In the genomic region with DNA sequence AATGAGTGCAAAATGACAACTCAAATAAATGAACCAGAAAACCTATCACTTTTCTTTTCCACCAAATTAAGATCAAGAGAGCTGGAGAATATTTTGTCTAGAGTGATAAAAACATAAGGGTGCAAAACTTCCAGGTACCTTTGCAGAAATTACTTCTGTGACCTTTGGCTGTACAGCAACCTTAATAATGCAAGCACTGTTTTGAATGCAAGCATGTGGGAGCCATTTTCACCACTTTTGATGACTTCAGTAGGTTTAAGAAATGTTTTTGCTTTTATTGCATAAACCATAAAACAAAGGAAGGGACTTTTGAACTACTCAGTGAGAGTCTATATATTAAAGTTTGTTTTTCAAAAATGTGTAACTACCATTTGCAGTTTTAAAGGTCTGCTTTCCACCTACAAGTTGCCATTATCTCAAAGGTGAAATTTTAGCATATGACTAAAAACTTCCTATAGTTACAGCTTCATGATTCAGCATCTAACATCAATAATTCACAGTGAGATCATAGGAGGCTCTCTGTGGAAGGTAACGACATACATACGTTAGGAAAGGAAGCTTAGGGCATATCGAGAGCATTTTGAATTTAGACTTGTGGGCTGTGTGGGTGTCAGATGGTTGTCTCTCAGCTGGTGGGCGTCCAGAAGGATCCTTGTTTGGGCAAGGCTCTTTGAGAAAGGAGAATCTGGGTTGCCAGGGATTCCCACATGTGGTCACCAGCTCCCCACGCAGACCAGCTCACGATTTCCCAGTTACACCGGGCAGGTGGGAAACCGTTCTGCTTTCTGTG, we compare ENCODE assay signal across 8 cellular contexts. TPM values are rescaled to one million over a fixed set of nuclear protein-coding genes. Genes with fewer than 3 reads are reported as not detected.
DNase-seq lines count a peak whose midpoint lies in the region; ATAC-seq, FAIRE-seq and TF ChIP-seq lines count a peak whose summit lies in the region.

No MANE protein-coding gene starts in this region.

- H3K9ac ChIP-seq in smooth muscle cell (ENCODE audit: low read depth): peak overlapping the region; percentile 84

- TF ChIP-seq CTCF in A549 (IDR thresholded peaks at IDR 0.05) (no peak), HEK293 (tag by site-specific recombination; IDR thresholded peaks at IDR 0.05) (no peak), fibroblast of the aortic adventitia (IDR thresholded peaks at IDR 0.05; ENCODE audit: insufficient read depth, low read length) (no peak), smooth muscle cell (IDR thresholded peaks at IDR 0.05; ENCODE audit: borderline replicate concordance, insufficient read depth, poor library complexity, severe bottlenecking) (no peak)

- ATAC-seq in A549 (no peak), GM21529 (IDR thresholded peaks at IDR 0.05; ENCODE audit: unreplicated experiment) (no peak), HG03354 (IDR thresholded peaks at IDR 0.05; ENCODE audit: poor library complexity, severe bottlenecking, unreplicated experiment) (no peak), HG03520 (IDR thresholded peaks at IDR 0.05; ENCODE audit: unreplicated experiment) (no peak)

- peaks cover 32% of the 10 kb centered on the region for H4K20me1 ChIP-seq in smooth muscle cell (ENCODE audit: low read depth)

- H3K9me3 ChIP-seq in A549 (no peaks in the 10 kb centered on the region), HEK293 (ENCODE audit: control insufficient read depth, insufficient read depth, low read depth, low read length) (no peaks in the 10 kb centered on the region), smooth muscle cell (replicated peaks; ENCODE audit: low read depth) (no peaks in the 10 kb centered on the region)

- no peak for TF ChIP-seq RAD21 in A549 (conservative IDR thresholded peaks at IDR 0.05 in 1 of 2, IDR thresholded peaks at IDR 0.05 in 1 of 2)

- POLR2A ChIA-PET in A549 (lab: Yijun Ruan, JAX): interaction anchor here (1.3 to 5.5 kb wide), 7 partner anchors 11 to 124 kb away, joined by 5 to 93 read pairs (median 9); no protein-coding TSS in a partner anchor
- POLR2A ChIA-PET in HEK293 (lab: Yijun Ruan, JAX): interaction anchor here (1.5 to 4.8 kb wide), 15 partner anchors 9 to 149 kb away, joined by 4 to 77 read pairs (median 10); no protein-coding TSS in a partner anchor

- H3K27me3 ChIP-seq in smooth muscle cell (ENCODE audit: low read depth): no peaks in the 10 kb centered on the region

- H3K4me2 ChIP-seq in A549: peak overlapping the region; percentile 93
- peak overlapping the region; percentile 84 for H3K4me2 ChIP-seq in smooth muscle cell

- no peak for TF ChIP-seq POLR2A in A549 (IDR thresholded peaks at IDR 0.05; ENCODE audit: low read length)

- H3K4me1 ChIP-seq in A549 (peaks cover 41% of the 10 kb centered on the region), HEK293 (ENCODE audit: control insufficient read depth, insufficient read depth, low read length) (peaks cover 8% of the 10 kb centered on the region; the same call in 1 of the 2 replicates), smooth muscle cell (ENCODE audit: low read depth) (peaks cover 30% of the 10 kb centered on the region)

- DNase-seq in A549 (ENCODE audit: low read depth in 1 of 2, low spot score in 1 of 2): no peak
- DNase-seq in activated CD8-positive, alpha-beta memory T cell treated with anti-CD3 and anti-CD28 coated beads, Interleukin-2, amount 50 U/mL, for 4 hours: peak; percentile 47
- peak; percentile 47 for DNase-seq in fibroblast of the aortic adventitia (ENCODE audit: low read depth)
- no peak for DNase-seq in smooth muscle cell (lab: John Stamatoyannopoulos, UW; ENCODE audit: unreplicated experiment)

- CTCF ChIA-PET in A549 (lab: Yijun Ruan, JAX) (interaction anchor here (0.8 to 4.7 kb wide), 6 partner anchors 76 to 151 kb away, joined by 4 to 46 read pairs (median 5); no protein-coding TSS in a partner anchor), HEK293 (lab: Yijun Ruan, JAX) (interaction anchor here (0.7 to 4.9 kb wide), 11 partner anchors 17 to 682 kb away, joined by 3 to 41 read pairs (median 4); no protein-coding TSS in a partner anchor)

- no peak for TF ChIP-seq EP300 in A549 (IDR thresholded peaks at IDR 0.05)

- H3K79me2 ChIP-seq in smooth muscle cell (ENCODE audit: low read depth): peaks cover 7% of the 10 kb centered on the region

- WGBS in A549 (ENCODE audit: missing lambda C conversion rate): 7% methylated on average over 8 of the region's 8 CpGs
- 36% methylated on average over 8 of the region's 8 CpGs for WGBS in smooth muscle cell (ENCODE audit: low lambda C conversion rate)

- H3K4me3 ChIP-seq in A549 (peak overlapping the region; percentile 42), HEK293 (ENCODE audit: low read depth, low read length) (peak overlapping the region; percentile 25), fibroblast of the aortic adventitia (ENCODE audit: low read depth, low read length) (peak overlapping the region; percentile 52), smooth muscle cell (peak overlapping the region; percentile 93)

- FAIRE-seq in A549 (lab: Jason Lieb, UNC): no peak

- H3K27ac ChIP-seq in A549 (peak overlapping the region; percentile 64 to 87), HEK293 (ENCODE audit: extremely low read depth, low read depth, low read length) (peak overlapping the region; percentile 55; the same call in 1 of the 2 replicates), smooth muscle cell (ENCODE audit: low read depth) (peak overlapping the region; percentile 99)

- H2AFZ ChIP-seq in smooth muscle cell (ENCODE audit: low read depth): peak overlapping the region; percentile 6

- H3K36me3 ChIP-seq in HEK293 (ENCODE audit: control insufficient read depth in 2 of 2, insufficient read depth in 1 of 2, low read length in 2 of 2) (peaks cover 9 to 25% of the 10 kb centered on the region in 2 experiments; a peak in 2 of 3 replicates), smooth muscle cell (ENCODE audit: low read depth) (no peaks in the 10 kb centered on the region)

- H3F3A ChIP-seq in smooth muscle cell (ENCODE audit: low read depth): peaks cover 27% of the 10 kb centered on the region

TF ChIP-seq in A549, 52 proteins besides CTCF, POLR2A, EP300 and RAD21:
- TF ChIP-seq RCOR1 (IDR thresholded peaks at IDR 0.05; ENCODE audit: low read depth, low read length) (no peak), HEYL (CRISPR knock-in tag; IDR thresholded peaks at IDR 0.05) (no peak), CBX2 (IDR thresholded peaks at IDR 0.05; ENCODE audit: borderline replicate concordance, low read depth) (no peak)

TF ChIP-seq in HEK293, 187 proteins besides CTCF, POLR2A, EP300 and RAD21 (continues in another document):
- TF ChIP-seq ZNF600 (tag by site-specific recombination; IDR thresholded peaks at IDR 0.05): peak; percentile 51; the same call in 1 of the 2 replicates
- TF ChIP-seq ZNF514 (tag by site-specific recombination; IDR thresholded peaks at IDR 0.05): no peak
- TF ChIP-seq PRDM6 (tag by site-specific recombination; IDR thresholded peaks at IDR 0.05): peak; percentile 82
- peak; percentile 63; the same call in 1 of the 2 replicates for TF ChIP-seq SCRT2 (tag by site-specific recombination; IDR thresholded peaks at IDR 0.05)
- TF ChIP-seq EGR2 (tag by site-specific recombination; IDR thresholded peaks at IDR 0.05; ENCODE audit: low read depth): peak; percentile 96

RNA-seq across cellular contexts. Expression of gene GADD45A, which starts 1.1 kb away (rescaled TPM):
- polyA plus RNA-seq in A549 (2011; rRNA removed) (26.6 and 44.7 TPM in 2 replicates), A549 (2017; fragmentation: RNase III; extraction: RNeasy Plus Mini Kit Qiagen cat#74134 plus additional on column Dnase treatment) (36.0 to 49.6 TPM (median 41.6 TPM) in 3 replicates), smooth muscle cell (205 and 250 TPM in 2 replicates)
- polyA plus RNA-seq in A549 (2012; cell fraction: cytosol; rRNA removed): 67.8 and 72.1 TPM in 2 replicates
- polyA plus RNA-seq in A549 (2012; cell fraction: nucleus; rRNA removed): 113 and 126 TPM in 2 replicates
- 4.6 and 7.2 TPM in 2 replicates for polyA minus RNA-seq in A549 (2011; rRNA and poly(A)+ RNA removed)
- total RNA-seq in fibroblast of the aortic adventitia (ENCODE audit: low replicate concordance) (40.9 and 145 TPM in 2 replicates), smooth muscle cell (130 and 141 TPM in 2 replicates)

Comparison
In these comparisons a context has a peak if more than half of its experiments do, and no peak if none do; other contexts are left out.
1. DNase-seq: peak in activated CD8-positive, alpha-beta memory T cell treated with anti-CD3 and anti-CD28 coated beads, Interleukin-2, amount 50 U/mL, for 4 hours (single experiment) and fibroblast of the aortic adventitia (single experiment); none in A549 (0 of 2) and smooth muscle cell (single experiment).
2. H3K4me3 ChIP-seq: peak in every context shown above with its lines; median percentile 93 in smooth muscle cell; 52 in fibroblast of the aortic adventitia; 42 in A549; 25 in HEK293.
3. Peak in every context shown above with its lines, with median percentiles within 50 percentile points of each other: H3K27ac ChIP-seq.